ENCODE assay signal across 16 cellular contexts in the genomic region with DNA sequence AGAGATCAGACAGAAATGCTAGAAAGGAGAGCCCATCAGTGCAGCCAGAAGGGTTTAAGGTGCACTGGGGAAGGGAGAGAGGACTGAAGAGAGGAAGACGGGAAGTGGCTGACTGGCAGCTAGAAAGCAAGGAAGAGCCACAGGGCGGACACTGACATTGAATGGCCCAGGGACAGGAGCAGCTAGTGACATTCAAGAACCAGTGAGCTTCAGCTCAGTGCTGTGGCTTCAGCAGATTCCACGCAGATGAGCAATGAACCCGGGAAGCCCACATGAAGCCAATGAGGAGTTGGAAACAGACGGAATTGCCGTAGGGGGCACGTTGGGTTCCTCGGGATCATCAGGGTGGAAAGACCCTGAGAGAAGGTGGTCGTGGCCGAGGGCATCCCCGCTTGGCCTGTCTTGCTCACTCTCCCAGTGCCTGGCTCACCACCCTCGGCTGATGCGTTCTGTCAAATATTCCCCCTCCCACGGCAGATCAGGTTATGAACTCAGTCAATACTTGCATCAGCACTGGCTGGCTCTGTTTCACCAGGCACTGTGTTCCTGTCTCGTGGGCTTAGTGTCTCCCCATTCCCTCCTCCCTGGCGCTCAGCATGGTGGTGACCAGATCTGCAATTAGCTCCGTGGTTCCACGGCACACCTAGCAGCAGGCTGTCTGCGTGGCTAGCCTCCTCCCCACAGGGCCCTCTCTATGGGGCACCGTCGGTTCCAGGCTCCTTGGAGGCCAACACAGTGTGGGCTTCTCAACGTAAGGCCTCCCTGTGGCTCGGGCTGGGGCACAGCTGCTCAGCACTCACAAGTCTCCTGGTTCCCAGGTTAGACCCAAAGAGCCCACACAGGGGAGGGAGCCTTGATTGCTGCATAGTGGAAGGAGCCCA.
DNase-seq lines count a peak whose midpoint lies in the region; FAIRE-seq and TF ChIP-seq lines count a peak whose summit lies in the region.
"Had no signal": no experiment of that assay in that cellular context is flagged by ENCODE, and none has a peak within 500 bp of the region (broad histone marks: within the 10 kb centered on the region; RNA-seq: fewer than 3 reads in every experiment).

No MANE protein-coding gene starts in this region.

- no peak overlapping the region for H4K91ac ChIP-seq in H9 (ENCODE audit: insufficient read length, low read depth, low read length)

- FAIRE-seq in kidney (lab: Jason Lieb, UNC), result no peak
- FAIRE-seq: HepG2 had no signal

- no peaks in the 10 kb centered on the region for H3K23me2 ChIP-seq in H9 (ENCODE audit: insufficient read length, low read depth, low read length, poor library complexity, severe bottlenecking)

- H3K79me2 ChIP-seq in H9 (ENCODE audit: insufficient read depth, low read length) (no peaks in the 10 kb centered on the region), smooth muscle cell (ENCODE audit: low read depth) (no peaks in the 10 kb centered on the region)

- no peak overlapping the region for H2BK15ac ChIP-seq in H9 (ENCODE audit: low read depth, low read length)

- no peak overlapping the region for H3K9ac ChIP-seq in H9 (ENCODE audit: extremely low read depth, insufficient read length, low read length)
- no peak overlapping the region for H3K9ac ChIP-seq in kidney (ENCODE audit: low read length in 2 of 2)
- H3K9ac ChIP-seq in smooth muscle cell (ENCODE audit: low read depth), result no peak overlapping the region
- H3K9ac ChIP-seq: SK-N-SH had no signal

- H2BK5ac ChIP-seq in H9 (ENCODE audit: insufficient read length, low read length), result no peak overlapping the region

- H2BK20ac ChIP-seq in H9 (ENCODE audit: low read depth, low read length, poor library complexity, severe bottlenecking), result no peak overlapping the region

- no peaks in the 10 kb centered on the region for H3F3A ChIP-seq in smooth muscle cell (ENCODE audit: low read depth)

- H3K56ac ChIP-seq in H9 (ENCODE audit: insufficient read length, low read depth, low read length), result no peak overlapping the region

- H3K4me2 ChIP-seq in H9 (ENCODE audit: insufficient read depth, insufficient read length, low read length), result no peak overlapping the region
- H3K4me2 ChIP-seq in smooth muscle cell, result peak overlapping the region; percentile 50
- H3K4me2 ChIP-seq: SK-N-SH had no signal

- no peaks in the 10 kb centered on the region; the same call in none of the 2 replicates for H3K4me1 ChIP-seq in H9 (ENCODE audit: insufficient read depth, low read length)
- H3K4me1 ChIP-seq in kidney (ENCODE audit: control insufficient read depth in 1 of 2, insufficient read depth in 1 of 2, low read depth in 1 of 2, low read length in 2 of 2), result no peaks in the 10 kb centered on the region
- H3K4me1 ChIP-seq in smooth muscle cell (ENCODE audit: low read depth), result no peaks in the 10 kb centered on the region

- H3K4me3 ChIP-seq in kidney (ENCODE audit: low read length in 2 of 2) (no peak overlapping the region), smooth muscle cell (no peak overlapping the region)

- H3T11ph ChIP-seq in H9 (ENCODE audit: low read length), result no peak overlapping the region

- H4K8ac ChIP-seq in H9 (replicated peaks; ENCODE audit: insufficient read length, low read depth, low read length), result no peak overlapping the region

- no peaks in the 10 kb centered on the region for H4K20me1 ChIP-seq in H9 (ENCODE audit: control insufficient read depth, insufficient read depth, insufficient read length)
- no peaks in the 10 kb centered on the region for H4K20me1 ChIP-seq in smooth muscle cell (ENCODE audit: low read depth)

- no peaks in the 10 kb centered on the region for H3K36me3 Mint-ChIP-seq in H9 (ENCODE audit: insufficient read depth in 1 of 3, low read depth in 3 of 3)
- H3K36me3 Mint-ChIP-seq: CD4-positive, CD25-positive, alpha-beta regulatory T cell had no signal

- H3K27ac Mint-ChIP-seq in H9, result peak overlapping the region in 2 of 3 experiments; percentile 20 to 75; a peak in 3 of 7 replicates
- H3K27ac Mint-ChIP-seq: CD4-positive, CD25-positive, alpha-beta regulatory T cell had no signal

- intact Hi-C loops in kidney (cut with DNase I), result no loop called here

- no peak overlapping the region for H2AK5ac ChIP-seq in H9 (ENCODE audit: insufficient read length, low read length)

- H3K9me3 ChIP-seq in H9 (ENCODE audit: control insufficient read depth, low read depth, low read length) (no peaks in the 10 kb centered on the region), kidney (ENCODE audit: control insufficient read depth in 1 of 2, low read length in 2 of 2) (no peaks in the 10 kb centered on the region), smooth muscle cell (replicated peaks; ENCODE audit: low read depth) (no peaks in the 10 kb centered on the region)
- H3K9me3 ChIP-seq: SK-N-SH had no signal

- H3K18ac ChIP-seq in H9 (ENCODE audit: insufficient read length, low read depth, low read length), result no peak overlapping the region

- peaks cover 34 to 36% of the 10 kb centered on the region in 2 experiments for H3K4me1 Mint-ChIP-seq in H9
- H3K4me1 Mint-ChIP-seq: CD4-positive, CD25-positive, alpha-beta regulatory T cell had no signal

- no peak overlapping the region; the same call in 1 of the 2 replicates for H3K14ac ChIP-seq in H9 (ENCODE audit: insufficient read depth, low read length)

- no peak overlapping the region for H3K4ac ChIP-seq in H9 (ENCODE audit: low read depth, low read length)

- H3K79me1 ChIP-seq in H9 (ENCODE audit: insufficient read depth, low read depth, low read length, poor library complexity, severe bottlenecking), result no peaks in the 10 kb centered on the region

- no peak overlapping the region for H3K4me3 Mint-ChIP-seq in H9
- H3K4me3 Mint-ChIP-seq: CD4-positive, CD25-positive, alpha-beta regulatory T cell had no signal

- H3K9me3 Mint-ChIP-seq in H9, result no peaks in the 10 kb centered on the region

- H3K27me3 Mint-ChIP-seq in H9 (ENCODE audit: low read depth), result peaks cover 28% of the 10 kb centered on the region

- H3K27ac ChIP-seq in H9 (ENCODE audit: insufficient read length, low read depth, low read length) (no peak overlapping the region), kidney (ENCODE audit: low read depth in 2 of 2, low read length in 2 of 2) (no peak overlapping the region), smooth muscle cell (ENCODE audit: low read depth) (no peak overlapping the region)

- no peak overlapping the region for H3K23ac ChIP-seq in H9 (ENCODE audit: insufficient read length, low read depth, low read length)

- TF ChIP-seq CTCF in H9 (conservative IDR thresholded peaks at IDR 0.05), result no peak
- TF ChIP-seq CTCF in kidney (IDR thresholded peaks at IDR 0.05; ENCODE audit: borderline replicate concordance, extremely low read depth, insufficient read depth), result no peak
- no peak for TF ChIP-seq CTCF in smooth muscle cell (IDR thresholded peaks at IDR 0.05; ENCODE audit: borderline replicate concordance, insufficient read depth, poor library complexity, severe bottlenecking)

- no peak overlapping the region for H2BK120ac ChIP-seq in H9 (ENCODE audit: low read depth, low read length, poor library complexity, severe bottlenecking)

- no peaks in the 10 kb centered on the region for H3K36me3 ChIP-seq in kidney (ENCODE audit: control insufficient read depth in 1 of 2, insufficient read depth in 2 of 2, low read length in 2 of 2)
- H3K36me3 ChIP-seq in smooth muscle cell (ENCODE audit: low read depth), result no peaks in the 10 kb centered on the region

- H3K27me3 ChIP-seq in H9 (ENCODE audit: insufficient read depth, low read length) (no peaks in the 10 kb centered on the region), smooth muscle cell (ENCODE audit: low read depth) (no peaks in the 10 kb centered on the region)

- no peak overlapping the region for H4K5ac ChIP-seq in H9 (ENCODE audit: insufficient read length, low read depth, low read length)

- DNase-seq in H9 (no peak), RPMI7951 (ENCODE audit: low read depth) (peak; percentile 31), kidney (peak; percentile 63), smooth muscle cell (lab: John Stamatoyannopoulos, UW; ENCODE audit: unreplicated experiment) (no peak), NCI-H2196 treated with DMSO at 0.1 percent for 48 hours (lab: John Stamatoyannopoulos, UW; ENCODE audit: unreplicated experiment) (no peak), DMS114 treated with DMSO at 0.1 percent for 48 hours (lab: John Stamatoyannopoulos, UW; ENCODE audit: unreplicated experiment) (no peak)
- no peak for DNase-seq in activated CD8-positive, alpha-beta memory T cell treated with anti-CD3 and anti-CD28 coated beads for 24 hours
- DNase-seq: ACHN; CD4-positive, CD25-positive, alpha-beta regulatory T cell; EL; KG1; NCI-H1417 treated with DMSO at 0.1 percent for 48 hours; NCI-H2029 treated with DMSO at 0.1 percent for 48 hours; Right ventricle myocardium superior; SK-N-SH had no signal

- WGBS in H9 (ENCODE audit: extremely low coverage, insufficient read length, low lambda C conversion rate), result no CpG with 5 or more reads among the region's 23 CpGs
- WGBS in smooth muscle cell (ENCODE audit: low lambda C conversion rate), result 57% methylated on average over 23 of the region's 23 CpGs

- H2AFZ ChIP-seq in H9 (ENCODE audit: low read length), result no peak overlapping the region
- H2AFZ ChIP-seq in smooth muscle cell (ENCODE audit: low read depth), result no peak overlapping the region

- no peak overlapping the region for H2BK12ac ChIP-seq in H9 (ENCODE audit: insufficient read length, low read depth, low read length)

Comparison
In these comparisons a context has a peak if more than half of its experiments do, and no peak if none do; other contexts are left out.
1. DNase-seq: peak in RPMI7951 (single experiment) and kidney (single experiment); none in H9 (single experiment), smooth muscle cell (single experiment), NCI-H2196 treated with DMSO at 0.1 percent for 48 hours (single experiment), DMS114 treated with DMSO at 0.1 percent for 48 hours (single experiment) and activated CD8-positive, alpha-beta memory T cell treated with anti-CD3 and anti-CD28 coated beads for 24 hours (single experiment).